ENCODE assay signal across 1 cellular context in genomic region chr21:31724552-31724951, GRCh38.
TF ChIP-seq lines count a peak whose summit lies in the region.

No MANE protein-coding gene starts in this region.

TF ChIP-seq in GM12878, 131 proteins besides CTCF, POLR2A, EP300 and RAD21 (continued from another document):
- TF ChIP-seq RAD51 (IDR thresholded peaks at IDR 0.05) (no peak), ZNF207 (IDR thresholded peaks at IDR 0.05; ENCODE audit: borderline replicate concordance) (no peak), RELB (IDR thresholded peaks at IDR 0.05; ENCODE audit: low read depth) (no peak), ZNF687 (IDR thresholded peaks at IDR 0.05) (no peak), E2F8 (IDR thresholded peaks at IDR 0.05; ENCODE audit: low read depth, partially characterized antibody) (no peak), TCF3 (IDR thresholded peaks at IDR 0.05; ENCODE audit: borderline replicate concordance, insufficient read depth, low read depth, low read length) (no peak), REST (IDR thresholded peaks at IDR 0.05; ENCODE audit: low read depth, low read length) (no peak), BCL11A (IDR thresholded peaks at IDR 0.05; ENCODE audit: low read depth, low read length) (no peak), SIX5 (IDR thresholded peaks at IDR 0.05; ENCODE audit: low read depth, low read length, severe bottlenecking) (no peak)
